ENCODE assay signal across 9 cellular contexts in genomic region chr16:70700101-70701020, GRCh38. TPM values are rescaled to one million over a fixed set of nuclear protein-coding genes. Genes with fewer than 3 reads are reported as not detected.
A peak's percentile ranks its signal among the peaks of the same experiment; 100 is the strongest.
DNase-seq lines count a peak whose midpoint lies in the region; ATAC-seq and TF ChIP-seq lines count a peak whose summit lies in the region.
"Had no signal": no experiment of that assay in that cellular context is flagged by ENCODE, and none has a peak within 500 bp of the region (broad histone marks: within the 10 kb centered on the region; RNA-seq: fewer than 3 reads in every experiment).

No MANE protein-coding gene starts in this region.

- intact Hi-C loops in ascending aorta (cut with DNase I) = loop anchor here (5.0 kb wide), 1 partner anchor 37 kb away; no protein-coding TSS in a partner anchor

- H3K36me3 Mint-ChIP-seq in stimulated activated naive B cell treated with anti-CD40 and anti-IgM and Interleukin-4, amounts not matched to agents 10 μg/mL and 1 μg/mL and 100 μg/mL, for 72 hours = peaks cover 34 to 47% of the 10 kb centered on the region in 2 donors

- peaks cover 11 to 14% of the 10 kb centered on the region in 2 donors for H3K4me1 Mint-ChIP-seq in stimulated activated naive B cell treated with anti-CD40 and anti-IgM and Interleukin-4, amounts not matched to agents 10 μg/mL and 1 μg/mL and 100 μg/mL, for 72 hours

- peak overlapping the region; percentile 91 to 96 for H3K27ac ChIP-seq in ascending aorta

- TF ChIP-seq CTCF in ascending aorta (IDR thresholded peaks at IDR 0.05) = no peak

- no peaks in the 10 kb centered on the region for H3K27me3 ChIP-seq in ascending aorta

- H3K27ac Mint-ChIP-seq in stimulated activated naive B cell treated with anti-CD40 and anti-IgM and Interleukin-4, amounts not matched to agents 10 μg/mL and 1 μg/mL and 100 μg/mL, for 72 hours = no peak overlapping the region

- no peak overlapping the region for H3K4me3 ChIP-seq in ascending aorta

- ATAC-seq in stimulated activated naive B cell treated with anti-CD40 and anti-IgM and Interleukin-4, amounts not matched to agents 10 μg/mL and 1 μg/mL and 100 μg/mL, for 72 hours (replicated peaks) = peak; percentile 68 to 75
- ATAC-seq in GM18520 (IDR thresholded peaks at IDR 0.05; ENCODE audit: unreplicated experiment) = no peak

- no peaks in the 10 kb centered on the region for H3K36me3 ChIP-seq in ascending aorta

- H3K9me3 ChIP-seq in ascending aorta = no peaks in the 10 kb centered on the region

- no peak overlapping the region for H3K4me3 Mint-ChIP-seq in stimulated activated naive B cell treated with anti-CD40 and anti-IgM and Interleukin-4, amounts not matched to agents 10 μg/mL and 1 μg/mL and 100 μg/mL, for 72 hours

- DNase-seq in LHCN-M2 (ENCODE audit: low read depth) = peak; percentile 97
- DNase-seq in ascending aorta (ENCODE audit: low spot score in 2 of 2) = peak; percentile 68 to 91
- peak; percentile 59 for DNase-seq in inferior parietal cortex (ENCODE audit: extremely low spot score)
- DNase-seq in stimulated activated naive B cell treated with anti-CD40 and anti-IgM and Interleukin-4, amounts not matched to agents 10 μg/mL and 1 μg/mL and 100 μg/mL, for 72 hours = no peak
- DNase-seq in activated CD4-positive, alpha-beta T cell treated with anti-CD3 and anti-CD28 coated beads for 4 hours = no peak
- no peak for DNase-seq in GM19238 (ENCODE audit: insufficient read length, low spot score)
- DNase-seq in amniotic stem cell (lab: John Stamatoyannopoulos, UW) = no peak
- DNase-seq: NCI-H1105 had no signal

- H3K27me3 Mint-ChIP-seq in stimulated activated naive B cell treated with anti-CD40 and anti-IgM and Interleukin-4, amounts not matched to agents 10 μg/mL and 1 μg/mL and 100 μg/mL, for 72 hours = no peaks in the 10 kb centered on the region

- no peaks in the 10 kb centered on the region for H3K9me3 Mint-ChIP-seq in stimulated activated naive B cell treated with anti-CD40 and anti-IgM and Interleukin-4, amounts not matched to agents 10 μg/mL and 1 μg/mL and 100 μg/mL, for 72 hours

- peaks cover 40 to 75% of the 10 kb centered on the region in 2 donors for H3K4me1 ChIP-seq in ascending aorta

RNA-seq across cellular contexts. Expression of gene MTSS2, which starts 14.5 kb away (rescaled TPM):
- 84.4 and 129 TPM in 2 replicates for total RNA-seq in LHCN-M2 (2014; rRNA removed)
- polyA plus RNA-seq in LHCN-M2 (2012) = 254 TPM
- 98.6 TPM for total RNA-seq in ascending aorta

RNA-seq across cellular contexts. Expression of gene IL34, which starts 54.0 kb away (rescaled TPM):
- total RNA-seq in LHCN-M2 (2014; rRNA removed) (0.13 and 4.1 TPM in 2 replicates), ascending aorta (116 TPM)
- 2.0 TPM for polyA plus RNA-seq in LHCN-M2 (2012)

Comparison
In these comparisons a context has a peak if more than half of its experiments do, and no peak if none do; other contexts are left out.
1. DNase-seq: peak in LHCN-M2 (single experiment), ascending aorta (2 of 2) and inferior parietal cortex (single experiment); none in stimulated activated naive B cell treated with anti-CD40 and anti-IgM and Interleukin-4, amounts not matched to agents 10 μg/mL and 1 μg/mL and 100 μg/mL, for 72 hours (single experiment), activated CD4-positive, alpha-beta T cell treated with anti-CD3 and anti-CD28 coated beads for 4 hours (0 of 2), GM19238 (single experiment) and amniotic stem cell (single experiment).
2. RNA of gene IL34, which starts 54.0 kb away (total RNA-seq): 116 TPM in ascending aorta (single experiment); 0.13 to 4.1 TPM in LHCN-M2; every median in the first group is over 10 times any median in the second.